In genomic region chr17:17147821-17148220, GRCh38 we compare ENCODE assay signal across 1 cellular context.
TF ChIP-seq lines count a peak whose summit lies in the region.

No MANE protein-coding gene starts in this region.

TF ChIP-seq in endothelial cell of umbilical vein, 7 proteins besides CTCF, POLR2A, EP300 and RAD21:
- no peak for TF ChIP-seq POLR2AphosphoS5 (IDR thresholded peaks at IDR 0.05; ENCODE audit: insufficient read depth, low read depth, low read length)
- TF ChIP-seq GATA2 (IDR thresholded peaks at IDR 0.05; ENCODE audit: insufficient read depth, insufficient read length, low read depth, low read length) = no peak
- no peak for TF ChIP-seq MAX (IDR thresholded peaks at IDR 0.05; ENCODE audit: insufficient read depth, insufficient read length)
- TF ChIP-seq EZH2 (IDR thresholded peaks at IDR 0.05; ENCODE audit: borderline replicate concordance, low read depth, low read length, severe bottlenecking) = no peak
- no peak for TF ChIP-seq MYC (IDR thresholded peaks at IDR 0.05; ENCODE audit: low read depth, low read length)
- no peak for TF ChIP-seq JUN (IDR thresholded peaks at IDR 0.05; ENCODE audit: borderline replicate concordance, insufficient read depth, insufficient read length, low read depth)
- TF ChIP-seq FOS (IDR thresholded peaks at IDR 0.05; ENCODE audit: borderline replicate concordance, insufficient read depth, low read length) = no peak
